8 cellular contexts compared by ENCODE assay signal in genomic region chr7:127252380-127252718, GRCh38. TPM values are rescaled to one million over a fixed set of nuclear protein-coding genes. Genes with fewer than 3 reads are reported as not detected.
DNase-seq lines count a peak whose midpoint lies in the region; ATAC-seq and TF ChIP-seq lines count a peak whose summit lies in the region.

No MANE protein-coding gene starts in this region.

- H4K20me1 ChIP-seq in neural progenitor cell (ENCODE audit: low read depth): peaks cover 20% of the 10 kb centered on the region

- H3K36me3 ChIP-seq in CD8-positive, alpha-beta memory T cell (ENCODE audit: insufficient read depth, low read length): no peaks in the 10 kb centered on the region
- H3K36me3 ChIP-seq in neural progenitor cell: no peaks in the 10 kb centered on the region

- POLR2A ChIA-PET in CD8-positive, alpha-beta memory T cell (lab: Charles Lee): no interaction called here

- peaks cover 37 to 82% of the 10 kb centered on the region in 2 donors for H3K27me3 Mint-ChIP-seq in CD8-positive, alpha-beta memory T cell
- H3K27me3 Mint-ChIP-seq in effector memory CD8-positive, alpha-beta T cell: peaks cover 73 to 88% of the 10 kb centered on the region in 2 donors
- peaks cover 34% of the 10 kb centered on the region for H3K27me3 Mint-ChIP-seq in neural progenitor cell (ENCODE audit: insufficient read depth, low read depth)

- peak; percentile 9 for TF ChIP-seq CTCF in neural progenitor cell (IDR thresholded peaks at IDR 0.05)

- peaks cover 14 to 29% (median 26%) of the 10 kb centered on the region in 3 donors for H3K4me1 Mint-ChIP-seq in CD8-positive, alpha-beta memory T cell
- peaks cover 18 to 25% of the 10 kb centered on the region in 2 donors for H3K4me1 Mint-ChIP-seq in effector memory CD8-positive, alpha-beta T cell (ENCODE audit: low read depth in 2 of 2)
- peaks cover 7% of the 10 kb centered on the region for H3K4me1 Mint-ChIP-seq in neural progenitor cell

- no peak overlapping the region for H3K9ac ChIP-seq in neural progenitor cell

- peaks cover 43% of the 10 kb centered on the region for H3K27me3 ChIP-seq in CD8-positive, alpha-beta memory T cell (ENCODE audit: insufficient read depth, low read length, poor library complexity, severe bottlenecking)
- H3K27me3 ChIP-seq in neural progenitor cell: peaks cover 100% of the 10 kb centered on the region

- no peak overlapping the region for H3K27ac ChIP-seq in CD8-positive, alpha-beta memory T cell (ENCODE audit: low read depth, low read length)
- H3K27ac ChIP-seq in neural progenitor cell: no peak overlapping the region

- peaks cover 14% of the 10 kb centered on the region for H3K4me1 ChIP-seq in CD8-positive, alpha-beta memory T cell (ENCODE audit: insufficient read depth, low read length)
- peaks cover 6% of the 10 kb centered on the region for H3K4me1 ChIP-seq in neural progenitor cell

- DNase-seq in CD8-positive, alpha-beta memory T cell: no peak
- DNase-seq in NCI-H2171 (lab: John Stamatoyannopoulos, UW) (peak; percentile 33), neural progenitor cell (ENCODE audit: low spot score) (peak; percentile 12), DMS153 treated with DMSO at 0.1 percent for 48 hours (lab: John Stamatoyannopoulos, UW; ENCODE audit: unreplicated experiment) (no peak), CD1c-positive myeloid dendritic cell (ENCODE audit: extremely low spot score) (no peak), AG20443 (ENCODE audit: low spot score) (no peak)
- no peak for DNase-seq in effector memory CD8-positive, alpha-beta T cell

- CTCF ChIA-PET in CD8-positive, alpha-beta memory T cell (lab: Charles Lee): no interaction called here

- peak overlapping the region; percentile 82 to 90 (median 85) for H3K4me3 Mint-ChIP-seq in CD8-positive, alpha-beta memory T cell
- H3K4me3 Mint-ChIP-seq in effector memory CD8-positive, alpha-beta T cell: peak overlapping the region; percentile 85 to 90
- H3K4me3 Mint-ChIP-seq in neural progenitor cell: peak overlapping the region; percentile 90

- H3K9me3 Mint-ChIP-seq in CD8-positive, alpha-beta memory T cell: no peaks in the 10 kb centered on the region
- H3K9me3 Mint-ChIP-seq in effector memory CD8-positive, alpha-beta T cell: no peaks in the 10 kb centered on the region
- H3K9me3 Mint-ChIP-seq in neural progenitor cell: no peaks in the 10 kb centered on the region

- peak overlapping the region in 2 of 8 donors; percentile 27 to 55 for H3K27ac Mint-ChIP-seq in CD8-positive, alpha-beta memory T cell
- H3K27ac Mint-ChIP-seq in effector memory CD8-positive, alpha-beta T cell: no peak overlapping the region
- no peak overlapping the region for H3K27ac Mint-ChIP-seq in neural progenitor cell

- ATAC-seq in effector memory CD8-positive, alpha-beta T cell (replicated peaks): no peak
- no peak for ATAC-seq in GM21390 (IDR thresholded peaks at IDR 0.05; ENCODE audit: unreplicated experiment)

- H3F3A ChIP-seq in neural progenitor cell (ENCODE audit: low read depth): peaks cover 16% of the 10 kb centered on the region

- peak overlapping the region; percentile 99 for H3K4me2 ChIP-seq in neural progenitor cell

- peak overlapping the region; percentile 57 for H3K4me3 ChIP-seq in CD8-positive, alpha-beta memory T cell (ENCODE audit: low read length)
- peak overlapping the region; percentile 79 for H3K4me3 ChIP-seq in neural progenitor cell

- peaks cover 0 to 2% (median 0%) of the 10 kb centered on the region in 3 donors for H3K36me3 Mint-ChIP-seq in CD8-positive, alpha-beta memory T cell
- H3K36me3 Mint-ChIP-seq in effector memory CD8-positive, alpha-beta T cell (ENCODE audit: insufficient read depth): peaks cover 3% of the 10 kb centered on the region
- no peaks in the 10 kb centered on the region for H3K36me3 Mint-ChIP-seq in neural progenitor cell

- peak overlapping the region; percentile 94 for H2AFZ ChIP-seq in neural progenitor cell (replicated peaks)

- H3K79me2 ChIP-seq in neural progenitor cell (ENCODE audit: low read depth): no peaks in the 10 kb centered on the region

- H3K9me3 ChIP-seq in CD8-positive, alpha-beta memory T cell (ENCODE audit: low read length): no peaks in the 10 kb centered on the region
- no peaks in the 10 kb centered on the region for H3K9me3 ChIP-seq in neural progenitor cell (ENCODE audit: low read depth)

RNA-seq across cellular contexts. Expression of gene GRM8, which starts 0.4 kb away (rescaled TPM):
- not detected for total RNA-seq in CD8-positive, alpha-beta memory T cell
- polyA plus RNA-seq in CD8-positive, alpha-beta memory T cell: not detected
- total RNA-seq in neural progenitor cell (ENCODE audit: low replicate concordance): 0.62 and 1.6 TPM in 2 replicates

Comparison
In these comparisons a context has a peak if more than half of its experiments do, and no peak if none do; other contexts are left out.
1. DNase-seq: peak in NCI-H2171 (single experiment) and neural progenitor cell (single experiment); none in CD8-positive, alpha-beta memory T cell (0 of 5), effector memory CD8-positive, alpha-beta T cell (0 of 3), DMS153 treated with DMSO at 0.1 percent for 48 hours (single experiment), CD1c-positive myeloid dendritic cell (single experiment) and AG20443 (single experiment).
2. Peak in every context shown above with its lines, with median percentiles within 50 percentile points of each other: H3K4me3 Mint-ChIP-seq.